Comparison of ENCODE assay signal across 2 cellular contexts in genomic region chr2:96122391-96122790, GRCh38.
A peak's percentile ranks its signal among the peaks of the same experiment; 100 is the strongest.
TF ChIP-seq lines count a peak whose summit lies in the region.

No MANE protein-coding gene starts in this region.

TF ChIP-seq in GM12891, 5 proteins besides CTCF, POLR2A, EP300 and RAD21:
- TF ChIP-seq POLR2AphosphoS5 (IDR thresholded peaks at IDR 0.05; ENCODE audit: low read depth, low read length) (peak; percentile 57; the same call in 1 of the 2 replicates), PAX5 (IDR thresholded peaks at IDR 0.05; ENCODE audit: insufficient read depth, low read length, severe bottlenecking) (no peak)

TF ChIP-seq in GM12878, 131 proteins besides CTCF, POLR2A, EP300 and RAD21:
- TF ChIP-seq TAF1 (IDR thresholded peaks at IDR 0.05; ENCODE audit: borderline replicate concordance, low read depth, low read length): no peak
- TF ChIP-seq, protein P1, sequence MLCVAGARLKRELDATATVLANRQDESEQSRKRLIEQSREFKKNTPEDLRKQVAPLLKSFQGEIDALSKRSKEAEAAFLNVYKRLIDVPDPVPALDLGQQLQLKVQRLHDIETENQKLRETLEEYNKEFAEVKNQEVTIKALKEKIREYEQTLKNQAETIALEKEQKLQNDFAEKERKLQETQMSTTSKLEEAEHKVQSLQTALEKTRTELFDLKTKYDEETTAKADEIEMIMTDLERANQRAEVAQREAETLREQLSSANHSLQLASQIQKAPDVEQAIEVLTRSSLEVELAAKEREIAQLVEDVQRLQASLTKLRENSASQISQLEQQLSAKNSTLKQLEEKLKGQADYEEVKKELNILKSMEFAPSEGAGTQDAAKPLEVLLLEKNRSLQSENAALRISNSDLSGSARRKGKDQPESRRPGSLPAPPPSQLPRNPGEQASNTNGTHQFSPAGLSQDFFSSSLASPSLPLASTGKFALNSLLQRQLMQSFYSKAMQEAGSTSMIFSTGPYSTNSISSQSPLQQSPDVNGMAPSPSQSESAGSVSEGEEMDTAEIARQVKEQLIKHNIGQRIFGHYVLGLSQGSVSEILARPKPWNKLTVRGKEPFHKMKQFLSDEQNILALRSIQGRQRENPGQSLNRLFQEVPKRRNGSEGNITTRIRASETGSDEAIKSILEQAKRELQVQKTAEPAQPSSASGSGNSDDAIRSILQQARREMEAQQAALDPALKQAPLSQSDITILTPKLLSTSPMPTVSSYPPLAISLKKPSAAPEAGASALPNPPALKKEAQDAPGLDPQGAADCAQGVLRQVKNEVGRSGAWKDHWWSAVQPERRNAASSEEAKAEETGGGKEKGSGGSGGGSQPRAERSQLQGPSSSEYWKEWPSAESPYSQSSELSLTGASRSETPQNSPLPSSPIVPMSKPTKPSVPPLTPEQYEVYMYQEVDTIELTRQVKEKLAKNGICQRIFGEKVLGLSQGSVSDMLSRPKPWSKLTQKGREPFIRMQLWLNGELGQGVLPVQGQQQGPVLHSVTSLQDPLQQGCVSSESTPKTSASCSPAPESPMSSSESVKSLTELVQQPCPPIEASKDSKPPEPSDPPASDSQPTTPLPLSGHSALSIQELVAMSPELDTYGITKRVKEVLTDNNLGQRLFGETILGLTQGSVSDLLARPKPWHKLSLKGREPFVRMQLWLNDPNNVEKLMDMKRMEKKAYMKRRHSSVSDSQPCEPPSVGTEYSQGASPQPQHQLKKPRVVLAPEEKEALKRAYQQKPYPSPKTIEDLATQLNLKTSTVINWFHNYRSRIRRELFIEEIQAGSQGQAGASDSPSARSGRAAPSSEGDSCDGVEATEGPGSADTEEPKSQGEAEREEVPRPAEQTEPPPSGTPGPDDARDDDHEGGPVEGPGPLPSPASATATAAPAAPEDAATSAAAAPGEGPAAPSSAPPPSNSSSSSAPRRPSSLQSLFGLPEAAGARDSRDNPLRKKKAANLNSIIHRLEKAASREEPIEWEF (IDR thresholded peaks at IDR 0.05; ENCODE audit: insufficient replicate concordance, low read depth, low read length): no peak
- no peak for TF ChIP-seq CHD1 (IDR thresholded peaks at IDR 0.05; ENCODE audit: low read depth, low read length)
- TF ChIP-seq NFIC (IDR thresholded peaks at IDR 0.05; ENCODE audit: low read depth, low read length): no peak
- no peak for TF ChIP-seq ELK1 (IDR thresholded peaks at IDR 0.05; ENCODE audit: low read depth, low read length)
- TF ChIP-seq RFX5 (IDR thresholded peaks at IDR 0.05; ENCODE audit: low read depth, low read length): no peak
- no peak for TF ChIP-seq SRF (IDR thresholded peaks at IDR 0.05; ENCODE audit: low read depth in 2 of 2, low read length in 2 of 2)
- TF ChIP-seq BCL11A (IDR thresholded peaks at IDR 0.05; ENCODE audit: low read depth, low read length): no peak
- no peak for TF ChIP-seq ZZZ3 (IDR thresholded peaks at IDR 0.05; ENCODE audit: control insufficient read depth, insufficient read length, low read depth)
- no peak for TF ChIP-seq ASH2L (IDR thresholded peaks at IDR 0.05; ENCODE audit: borderline replicate concordance, low read depth)
- no peak for TF ChIP-seq RELB (IDR thresholded peaks at IDR 0.05; ENCODE audit: low read depth)
- TF ChIP-seq YBX1 (IDR thresholded peaks at IDR 0.05): no peak
- no peak for TF ChIP-seq ATF3 (IDR thresholded peaks at IDR 0.05; ENCODE audit: borderline replicate concordance, extremely low read depth, low read depth, low read length)
- TF ChIP-seq IRF4 (IDR thresholded peaks at IDR 0.05; ENCODE audit: low read depth, low read length): no peak
- no peak for TF ChIP-seq YY1 (IDR thresholded peaks at IDR 0.05; ENCODE audit: low read depth, low read length)
- TF ChIP-seq, protein P2, sequence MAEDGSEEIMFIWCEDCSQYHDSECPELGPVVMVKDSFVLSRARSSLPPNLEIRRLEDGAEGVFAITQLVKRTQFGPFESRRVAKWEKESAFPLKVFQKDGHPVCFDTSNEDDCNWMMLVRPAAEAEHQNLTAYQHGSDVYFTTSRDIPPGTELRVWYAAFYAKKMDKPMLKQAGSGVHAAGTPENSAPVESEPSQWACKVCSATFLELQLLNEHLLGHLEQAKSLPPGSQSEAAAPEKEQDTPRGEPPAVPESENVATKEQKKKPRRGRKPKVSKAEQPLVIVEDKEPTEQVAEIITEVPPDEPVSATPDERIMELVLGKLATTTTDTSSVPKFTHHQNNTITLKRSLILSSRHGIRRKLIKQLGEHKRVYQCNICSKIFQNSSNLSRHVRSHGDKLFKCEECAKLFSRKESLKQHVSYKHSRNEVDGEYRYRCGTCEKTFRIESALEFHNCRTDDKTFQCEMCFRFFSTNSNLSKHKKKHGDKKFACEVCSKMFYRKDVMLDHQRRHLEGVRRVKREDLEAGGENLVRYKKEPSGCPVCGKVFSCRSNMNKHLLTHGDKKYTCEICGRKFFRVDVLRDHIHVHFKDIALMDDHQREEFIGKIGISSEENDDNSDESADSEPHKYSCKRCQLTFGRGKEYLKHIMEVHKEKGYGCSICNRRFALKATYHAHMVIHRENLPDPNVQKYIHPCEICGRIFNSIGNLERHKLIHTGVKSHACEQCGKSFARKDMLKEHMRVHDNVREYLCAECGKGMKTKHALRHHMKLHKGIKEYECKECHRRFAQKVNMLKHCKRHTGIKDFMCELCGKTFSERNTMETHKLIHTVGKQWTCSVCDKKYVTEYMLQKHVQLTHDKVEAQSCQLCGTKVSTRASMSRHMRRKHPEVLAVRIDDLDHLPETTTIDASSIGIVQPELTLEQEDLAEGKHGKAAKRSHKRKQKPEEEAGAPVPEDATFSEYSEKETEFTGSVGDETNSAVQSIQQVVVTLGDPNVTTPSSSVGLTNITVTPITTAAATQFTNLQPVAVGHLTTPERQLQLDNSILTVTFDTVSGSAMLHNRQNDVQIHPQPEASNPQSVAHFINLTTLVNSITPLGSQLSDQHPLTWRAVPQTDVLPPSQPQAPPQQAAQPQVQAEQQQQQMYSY (CRISPR knock-in tag; IDR thresholded peaks at IDR 0.05): no peak
- TF ChIP-seq IKZF2 (IDR thresholded peaks at IDR 0.05): no peak
- no peak for TF ChIP-seq POLR2AphosphoS5 (IDR thresholded peaks at IDR 0.05; ENCODE audit: low read length)
- TF ChIP-seq ZBTB40 (IDR thresholded peaks at IDR 0.05; ENCODE audit: borderline replicate concordance): no peak
